ENCODE assay signal across 1 cellular context in genomic region chrX:23811135-23811781, GRCh38.
TF ChIP-seq lines count a peak whose summit lies in the region.

No MANE protein-coding gene starts in this region.

TF ChIP-seq in endothelial cell of umbilical vein, 7 proteins besides CTCF, POLR2A, EP300 and RAD21 (continued from another document):
- TF ChIP-seq EZH2 (IDR thresholded peaks at IDR 0.05; ENCODE audit: borderline replicate concordance, low read depth, low read length, severe bottlenecking), result no peak
TF ChIP-seq in endothelial cell of umbilical vein: peak in this region for 0.
